38 cellular contexts compared by ENCODE assay signal in the genomic region with DNA sequence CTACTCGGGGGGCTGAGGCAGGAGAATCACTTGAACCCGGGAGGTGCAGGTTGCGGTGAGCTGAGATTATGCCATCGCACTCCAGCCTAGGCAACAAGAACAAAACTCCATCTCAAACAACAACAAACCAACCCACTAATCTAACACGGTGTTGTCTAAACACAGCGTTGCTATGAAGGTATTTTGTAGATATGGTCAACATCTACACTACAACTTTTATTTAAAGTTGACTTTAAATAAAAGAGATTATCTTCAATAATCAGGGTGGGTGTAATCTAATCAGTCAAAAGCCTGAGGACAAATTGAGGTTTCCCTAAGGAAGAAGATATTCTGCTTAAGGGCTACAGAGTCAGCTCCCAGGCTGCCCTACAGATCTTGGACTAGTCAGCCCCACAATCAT.
"Had no signal": no experiment of that assay in that cellular context is flagged by ENCODE, and none has a peak within 500 bp of the region (broad histone marks: within the 10 kb centered on the region; RNA-seq: fewer than 3 reads in every experiment).

No MANE protein-coding gene starts in this region.

- H3K4me1 ChIP-seq: ascending aorta, breast epithelium had no signal

- H3K4me1 Mint-ChIP-seq: activated naive CD4-positive, alpha-beta T cell treated with anti-CD3 and anti-CD28 coated beads, Interleukin-2, amount 10 ng/mL, durations not matched to agents 7 days and 5 days; activated naive CD4-positive, alpha-beta T cell treated with anti-CD3 and anti-CD28 coated beads, Interleukin-2, amount 50 U/mL, for 24 hours; activated naive CD8-positive, alpha-beta T cell treated with anti-CD3 and anti-CD28 coated beads for 36 hours; activated naive CD8-positive, alpha-beta T cell treated with anti-CD3 and anti-CD28 coated beads, Interleukin-2, amount 10 ng/mL, durations not matched to agents 7 days and 5 days; activated naive CD8-positive, alpha-beta T cell treated with anti-CD3 and anti-CD28 coated beads, Interleukin-2, amount 50 U/mL, for 24 hours; activated T-helper 17 cell treated with anti-CD3 and anti-CD28 coated beads, Interleukin-2, amount 50 U/mL, for 72 hours; central memory CD8-positive, alpha-beta T cell had no signal

- H3K9me3 Mint-ChIP-seq: activated naive CD4-positive, alpha-beta T cell treated with anti-CD3 and anti-CD28 coated beads for 36 hours; activated naive CD4-positive, alpha-beta T cell treated with anti-CD3 and anti-CD28 coated beads, Interleukin-2, amount 10 ng/mL, durations not matched to agents 7 days and 5 days; activated naive CD4-positive, alpha-beta T cell treated with anti-CD3 and anti-CD28 coated beads, Interleukin-2, amount 50 U/mL, for 24 hours; activated naive CD4-positive, alpha-beta T cell treated with anti-CD3 and anti-CD28 coated beads, Interleukin-2, amount 50 U/mL, for 72 hours; activated naive CD8-positive, alpha-beta T cell treated with anti-CD3 and anti-CD28 coated beads for 36 hours; activated naive CD8-positive, alpha-beta T cell treated with anti-CD3 and anti-CD28 coated beads, Interleukin-2, amount 50 U/mL, for 24 hours; activated T-cell treated with anti-CD3 and anti-CD28 coated beads, Interleukin-2, amount 50 U/mL, for 24 hours; activated T-cell treated with anti-CD3 and anti-CD28 coated beads, Interleukin-2, amount 50 U/mL, for 4 hours; activated T-cell treated with anti-CD3 and anti-CD28 coated beads, Interleukin-2, amount 50 U/mL, for 72 hours; activated T-helper 1 cell treated with anti-CD3 and anti-CD28 coated beads, Interleukin-12 subunit alpha, Interleukin-12 subunit beta, Interleukin-2, Interleukin-4 antibody, amounts not matched to agents 30 ng/mL and 10 ng/mL and 1 ng/mL, durations not matched to agents 14 hours and 24 hours and 36 hours; activated T-helper 17 cell treated with anti-CD3 and anti-CD28 coated beads, Interleukin-2, amount 50 U/mL, for 72 hours; activated T-helper 2 cell treated with anti-CD3 and anti-CD28 coated beads, Interferon-gamma antibody, Interleukin-2, Interleukin-4, amounts not matched to agents 10 μg/mL and 5 μg/mL and 100 μg/mL, durations not matched to agents 14 hours and 24 hours and 36 hours; central memory CD8-positive, alpha-beta T cell had no signal

- DNase-seq: activated effector memory CD4-positive, alpha-beta T cell treated with anti-CD3 and anti-CD28 coated beads, Interleukin-2, amount 50 U/mL, for 16 hours; activated effector memory CD4-positive, alpha-beta T cell treated with Interleukin-2 at 50 U/mL for 16 hours; activated gamma-delta T cell; activated gamma-delta T cell treated with Interleukin-2 at 50 U/mL for 16 hours; activated naive CD4-positive, alpha-beta T cell; activated naive CD4-positive, alpha-beta T cell treated with anti-CD3 and anti-CD28 coated beads for 36 hours; activated naive CD4-positive, alpha-beta T cell treated with anti-CD3 and anti-CD28 coated beads, Interleukin-2, amount 10 ng/mL, durations not matched to agents 7 days and 5 days; activated naive CD4-positive, alpha-beta T cell treated with anti-CD3 and anti-CD28 coated beads, Interleukin-2, amount 50 U/mL, for 16 hours; activated naive CD4-positive, alpha-beta T cell treated with Interleukin-2 at 50 U/mL for 16 hours; activated naive CD8-positive, alpha-beta T cell treated with anti-CD3 and anti-CD28 coated beads for 36 hours; activated naive CD8-positive, alpha-beta T cell treated with anti-CD3 and anti-CD28 coated beads, Interleukin-2, amount 10 ng/mL, durations not matched to agents 7 days and 5 days; activated naive CD8-positive, alpha-beta T cell treated with anti-CD3 and anti-CD28 coated beads, Interleukin-2, amount 50 U/mL, for 24 hours; activated T-cell treated with anti-CD3 and anti-CD28 coated beads, Interleukin-2, amount 50 U/mL, for 24 hours; activated T-cell treated with anti-CD3 and anti-CD28 coated beads, Interleukin-2, amount 50 U/mL, for 4 hours; activated T-cell treated with anti-CD3 and anti-CD28 coated beads, Interleukin-2, amount 50 U/mL, for 48 hours; activated T-cell treated with anti-CD3 and anti-CD28 coated beads, Interleukin-2, amount 50 U/mL, for 72 hours; adrenal gland; amniotic stem cell; amygdala; anterior cingulate cortex; aorta; body of pancreas; brain microvascular endothelial cell; central memory CD4-positive, alpha-beta T cell; cerebellar nuclear complex had no signal

- H3K4me3 ChIP-seq: adrenal gland, ascending aorta, body of pancreas, breast epithelium, cardiac muscle cell had no signal

- H3K36me3 ChIP-seq: adrenal gland, ascending aorta, brain microvascular endothelial cell, breast epithelium, cardiac muscle cell had no signal

- H3K36me3 Mint-ChIP-seq: activated naive CD4-positive, alpha-beta T cell treated with anti-CD3 and anti-CD28 coated beads, Interleukin-2, amount 10 ng/mL, durations not matched to agents 7 days and 5 days; activated naive CD4-positive, alpha-beta T cell treated with anti-CD3 and anti-CD28 coated beads, Interleukin-2, amount 50 U/mL, for 24 hours; activated naive CD4-positive, alpha-beta T cell treated with anti-CD3 and anti-CD28 coated beads, Interleukin-2, amount 50 U/mL, for 72 hours; activated naive CD8-positive, alpha-beta T cell; activated naive CD8-positive, alpha-beta T cell treated with anti-CD3 and anti-CD28 coated beads for 36 hours; activated naive CD8-positive, alpha-beta T cell treated with anti-CD3 and anti-CD28 coated beads, Interleukin-2, amount 10 ng/mL, durations not matched to agents 7 days and 5 days; brain had no signal

- H3K4me3 Mint-ChIP-seq: activated naive CD4-positive, alpha-beta T cell treated with anti-CD3 and anti-CD28 coated beads for 36 hours; activated naive CD4-positive, alpha-beta T cell treated with anti-CD3 and anti-CD28 coated beads, Interleukin-2, amount 10 ng/mL, durations not matched to agents 7 days and 5 days; activated naive CD4-positive, alpha-beta T cell treated with anti-CD3 and anti-CD28 coated beads, Interleukin-2, amount 50 U/mL, for 24 hours; activated naive CD8-positive, alpha-beta T cell; activated naive CD8-positive, alpha-beta T cell treated with anti-CD3 and anti-CD28 coated beads for 36 hours; activated naive CD8-positive, alpha-beta T cell treated with anti-CD3 and anti-CD28 coated beads, Interleukin-2, amount 10 ng/mL, durations not matched to agents 7 days and 5 days; activated naive CD8-positive, alpha-beta T cell treated with anti-CD3 and anti-CD28 coated beads, Interleukin-2, amount 50 U/mL, for 24 hours; activated T-cell treated with anti-CD3 and anti-CD28 coated beads, Interleukin-2, amount 50 U/mL, for 24 hours; activated T-cell treated with anti-CD3 and anti-CD28 coated beads, Interleukin-2, amount 50 U/mL, for 4 hours; activated T-cell treated with anti-CD3 and anti-CD28 coated beads, Interleukin-2, amount 50 U/mL, for 72 hours; activated T-helper 1 cell treated with anti-CD3 and anti-CD28 coated beads, Interleukin-12 subunit alpha, Interleukin-12 subunit beta, Interleukin-2, Interleukin-4 antibody, amounts not matched to agents 30 ng/mL and 10 ng/mL and 1 ng/mL, durations not matched to agents 14 hours and 24 hours and 36 hours; activated T-helper 17 cell treated with anti-CD3 and anti-CD28 coated beads, Interleukin-2, amount 50 U/mL, for 72 hours; brain; central memory CD8-positive, alpha-beta T cell had no signal

- H3K27me3 ChIP-seq: adrenal gland, ascending aorta, body of pancreas, brain microvascular endothelial cell, breast epithelium, cardiac muscle cell had no signal

- FAIRE-seq: astrocyte, bronchial epithelial cell had no signal

- ATAC-seq: activated naive CD4-positive, alpha-beta T cell treated with anti-CD3 and anti-CD28 coated beads, Interleukin-2, amount 50 U/mL, for 72 hours; activated naive CD8-positive, alpha-beta T cell treated with anti-CD3 and anti-CD28 coated beads, Interleukin-2, amount 50 U/mL, for 24 hours; activated T-cell treated with anti-CD3 and anti-CD28 coated beads, Interleukin-2, amount 50 U/mL, for 4 hours; activated T-cell treated with anti-CD3 and anti-CD28 coated beads, Interleukin-2, amount 50 U/mL, for 72 hours; activated T-helper 17 cell treated with anti-CD3 and anti-CD28 coated beads, Interleukin-2, amount 50 U/mL, for 72 hours; body of pancreas had no signal

- H3K27ac ChIP-seq: adrenal gland, ascending aorta, body of pancreas, brain microvascular endothelial cell, breast epithelium, cardiac muscle cell had no signal

- H3K27me3 Mint-ChIP-seq: activated naive CD4-positive, alpha-beta T cell treated with anti-CD3 and anti-CD28 coated beads, Interleukin-2, amount 10 ng/mL, durations not matched to agents 7 days and 5 days; activated naive CD4-positive, alpha-beta T cell treated with anti-CD3 and anti-CD28 coated beads, Interleukin-2, amount 50 U/mL, for 24 hours; activated naive CD8-positive, alpha-beta T cell; activated naive CD8-positive, alpha-beta T cell treated with anti-CD3 and anti-CD28 coated beads for 36 hours; activated naive CD8-positive, alpha-beta T cell treated with anti-CD3 and anti-CD28 coated beads, Interleukin-2, amount 10 ng/mL, durations not matched to agents 7 days and 5 days; activated naive CD8-positive, alpha-beta T cell treated with anti-CD3 and anti-CD28 coated beads, Interleukin-2, amount 50 U/mL, for 24 hours; activated T-cell treated with anti-CD3 and anti-CD28 coated beads, Interleukin-2, amount 50 U/mL, for 24 hours; activated T-helper 17 cell treated with anti-CD3 and anti-CD28 coated beads, Interleukin-2, amount 50 U/mL, for 72 hours; brain; central memory CD8-positive, alpha-beta T cell had no signal

- H3K9me3 ChIP-seq: adrenal gland, ascending aorta, body of pancreas, breast epithelium had no signal

- H3K27ac Mint-ChIP-seq: activated naive CD4-positive, alpha-beta T cell treated with anti-CD3 and anti-CD28 coated beads for 36 hours; activated naive CD4-positive, alpha-beta T cell treated with anti-CD3 and anti-CD28 coated beads, Interleukin-2, amount 10 ng/mL, durations not matched to agents 7 days and 5 days; activated naive CD4-positive, alpha-beta T cell treated with anti-CD3 and anti-CD28 coated beads, Interleukin-2, amount 50 U/mL, for 24 hours; activated naive CD8-positive, alpha-beta T cell; activated naive CD8-positive, alpha-beta T cell treated with anti-CD3 and anti-CD28 coated beads for 36 hours; activated naive CD8-positive, alpha-beta T cell treated with anti-CD3 and anti-CD28 coated beads, Interleukin-2, amount 10 ng/mL, durations not matched to agents 7 days and 5 days; activated naive CD8-positive, alpha-beta T cell treated with anti-CD3 and anti-CD28 coated beads, Interleukin-2, amount 50 U/mL, for 24 hours; activated T-cell treated with anti-CD3 and anti-CD28 coated beads, Interleukin-2, amount 50 U/mL, for 24 hours; activated T-cell treated with anti-CD3 and anti-CD28 coated beads, Interleukin-2, amount 50 U/mL, for 72 hours; activated T-helper 1 cell treated with anti-CD3 and anti-CD28 coated beads, Interleukin-12 subunit alpha, Interleukin-12 subunit beta, Interleukin-2, Interleukin-4 antibody, amounts not matched to agents 30 ng/mL and 10 ng/mL and 1 ng/mL, durations not matched to agents 14 hours and 24 hours and 36 hours; activated T-helper 17 cell treated with anti-CD3 and anti-CD28 coated beads, Interleukin-2, amount 50 U/mL, for 72 hours; activated T-helper 2 cell treated with anti-CD3 and anti-CD28 coated beads, Interferon-gamma antibody, Interleukin-2, Interleukin-4, amounts not matched to agents 10 μg/mL and 5 μg/mL and 100 μg/mL, durations not matched to agents 14 hours and 24 hours and 36 hours; brain had no signal
